ENCODE assay signal across 8 cellular contexts in genomic region chr12:100163416-100164152, GRCh38. TPM values are rescaled to one million over a fixed set of nuclear protein-coding genes. Genes with fewer than 3 reads are reported as not detected.
DNase-seq lines count a peak whose midpoint lies in the region; ATAC-seq and TF ChIP-seq lines count a peak whose summit lies in the region.

No MANE protein-coding gene starts in this region.

- H3K36me3 ChIP-seq in BLaER1, result peaks cover 32% of the 10 kb centered on the region
- H3K36me3 ChIP-seq in ectodermal cell (ENCODE audit: control insufficient read depth, insufficient read depth, low read length), result no peaks in the 10 kb centered on the region

- H3K4me1 ChIP-seq in BLaER1 (peaks cover 22% of the 10 kb centered on the region), ectodermal cell (ENCODE audit: control insufficient read depth, insufficient read depth, low read length) (peaks cover 5% of the 10 kb centered on the region)

- H4K20me1 ChIP-seq in BLaER1, result no peaks in the 10 kb centered on the region

- ATAC-seq in GM19397 (IDR thresholded peaks at IDR 0.05; ENCODE audit: unreplicated experiment) (peak; percentile 90), HG03460 (IDR thresholded peaks at IDR 0.05; ENCODE audit: unreplicated experiment) (peak; percentile 100)
- peak; percentile 100 for ATAC-seq in activated CD8-positive, alpha-beta T cell treated with anti-CD3 and anti-CD28 coated beads for 36 hours

- peak; percentile 88 for DNase-seq in NCI-H748 (lab: John Stamatoyannopoulos, UW; ENCODE audit: unreplicated experiment)
- DNase-seq in activated CD8-positive, alpha-beta T cell treated with anti-CD3 and anti-CD28 coated beads for 36 hours, result peak; percentile 82
- peak; percentile 47 to 55 for DNase-seq in lung microvascular endothelial cell (ENCODE audit: low read depth in 2 of 2)
- peak; percentile 23 to 43 for DNase-seq in stimulated activated CD8-positive, alpha-beta memory T cell treated with anti-CD3 and anti-CD28 coated beads, Interleukin-15, amount 100 ng/mL, for 4 hours (ENCODE audit: low read depth in 2 of 2)

- 0 out of 2 replicates have a peak, but pooled peaks cover 6% of the 10 kb centered on the region for H3K9me3 ChIP-seq in BLaER1
- no peaks in the 10 kb centered on the region for H3K9me3 ChIP-seq in ectodermal cell (ENCODE audit: control insufficient read depth, low read length)

- POLR2A ChIA-PET in activated CD8-positive, alpha-beta T cell treated with anti-CD3 and anti-CD28 coated beads for 36 hours (lab: Charles Lee), result interaction anchor here (1.0 to 1.5 kb wide), 4 partner anchors 10 to 37 kb away, joined by 3 to 4 read pairs (median 3); partner anchors contain the start of gene ACTR6

- H3K27me3 ChIP-seq in BLaER1 (no peaks in the 10 kb centered on the region), ectodermal cell (ENCODE audit: control insufficient read depth, insufficient read depth, low read length, poor library complexity, severe bottlenecking) (no peaks in the 10 kb centered on the region)

- intact Hi-C loops in activated CD8-positive, alpha-beta T cell treated with anti-CD3 and anti-CD28 coated beads for 36 hours (cut with micrococcal nuclease), result no loop called here

- H3K27ac ChIP-seq in BLaER1, result no peak overlapping the region
- no peak overlapping the region for H3K27ac ChIP-seq in ectodermal cell (ENCODE audit: insufficient read depth, low read depth, low read length, poor library complexity, severe bottlenecking)

- peak; percentile 13 for TF ChIP-seq CTCF in activated CD8-positive, alpha-beta T cell treated with anti-CD3 and anti-CD28 coated beads for 36 hours (IDR thresholded peaks at IDR 0.05)

- no peaks in the 10 kb centered on the region for H3K27me3 Mint-ChIP-seq in activated CD8-positive, alpha-beta T cell treated with anti-CD3 and anti-CD28 coated beads for 36 hours

- H3K4me3 ChIP-seq in BLaER1, result peak overlapping the region; percentile 38; the same call in 1 of the 2 replicates
- H3K4me3 ChIP-seq in ectodermal cell (ENCODE audit: insufficient read depth, low read depth, low read length), result peak overlapping the region; percentile 13

- H3K4me3 Mint-ChIP-seq in activated CD8-positive, alpha-beta T cell treated with anti-CD3 and anti-CD28 coated beads for 36 hours, result peak overlapping the region; percentile 55

- H3K4me2 ChIP-seq in BLaER1, result peak overlapping the region; percentile 68

- WGBS in ectodermal cell, 2 experiments, result 1 to 2% methylated on average over 16 of the region's 16 CpGs

- no peaks in the 10 kb centered on the region for H3K9me3 Mint-ChIP-seq in activated CD8-positive, alpha-beta T cell treated with anti-CD3 and anti-CD28 coated beads for 36 hours

- no peak overlapping the region for H3K9ac ChIP-seq in BLaER1

- CTCF ChIA-PET in activated CD8-positive, alpha-beta T cell treated with anti-CD3 and anti-CD28 coated beads for 36 hours (lab: Charles Lee), result interaction anchor here (0.6 to 3.5 kb wide), 3 partner anchors 9 to 30 kb away, joined by 3 to 34 read pairs (median 5); no protein-coding TSS in a partner anchor

- H3K4me1 Mint-ChIP-seq in activated CD8-positive, alpha-beta T cell treated with anti-CD3 and anti-CD28 coated beads for 36 hours (ENCODE audit: low read depth), result peaks cover 10% of the 10 kb centered on the region

- no peaks in the 10 kb centered on the region for H3K36me3 Mint-ChIP-seq in activated CD8-positive, alpha-beta T cell treated with anti-CD3 and anti-CD28 coated beads for 36 hours (ENCODE audit: low read depth)

- H3K27ac Mint-ChIP-seq in activated CD8-positive, alpha-beta T cell treated with anti-CD3 and anti-CD28 coated beads for 36 hours, result no peak overlapping the region

RNA-seq across cellular contexts. Expression of gene BLTP3B, which starts 20.9 kb away (rescaled TPM):
- total RNA-seq in activated CD8-positive, alpha-beta T cell treated with anti-CD3 and anti-CD28 coated beads for 36 hours, result 10 to 100 TPM; 39.6 to 41.3 TPM
- polyA plus RNA-seq in ectodermal cell (2013, experiment 1 of 4), result 11.0 TPM
- polyA plus RNA-seq in ectodermal cell (2013, experiment 2 of 4), result 10.3 TPM
- polyA plus RNA-seq in ectodermal cell (2013, experiment 3 of 4), result 7.8 TPM
- polyA plus RNA-seq in ectodermal cell (2013, experiment 4 of 4), result 10.5 TPM
- total RNA-seq in lung microvascular endothelial cell, result 8.3 and 10.5 TPM in 2 replicates

RNA-seq across cellular contexts. Expression of gene ACTR6, which starts 37.0 kb away (rescaled TPM):
- 10 to 100 TPM; 26.3 to 30.9 TPM for total RNA-seq in activated CD8-positive, alpha-beta T cell treated with anti-CD3 and anti-CD28 coated beads for 36 hours
- polyA plus RNA-seq in ectodermal cell (2013, experiment 1 of 4), result 34.6 TPM
- 33.0 TPM for polyA plus RNA-seq in ectodermal cell (2013, experiment 2 of 4)
- polyA plus RNA-seq in ectodermal cell (2013, experiment 3 of 4), result 36.5 TPM
- 32.2 TPM for polyA plus RNA-seq in ectodermal cell (2013, experiment 4 of 4)
- 6.5 and 7.9 TPM in 2 replicates for total RNA-seq in lung microvascular endothelial cell

Comparison
In these comparisons a context has a peak if more than half of its experiments do, and no peak if none do; other contexts are left out.
1. DNase-seq: peak in every context shown above with its lines; median percentile 88 in NCI-H748; 82 in activated CD8-positive, alpha-beta T cell treated with anti-CD3 and anti-CD28 coated beads for 36 hours; 51 in lung microvascular endothelial cell; 33 in stimulated activated CD8-positive, alpha-beta memory T cell treated with anti-CD3 and anti-CD28 coated beads, Interleukin-15, amount 100 ng/mL, for 4 hours.